In the genomic region with DNA sequence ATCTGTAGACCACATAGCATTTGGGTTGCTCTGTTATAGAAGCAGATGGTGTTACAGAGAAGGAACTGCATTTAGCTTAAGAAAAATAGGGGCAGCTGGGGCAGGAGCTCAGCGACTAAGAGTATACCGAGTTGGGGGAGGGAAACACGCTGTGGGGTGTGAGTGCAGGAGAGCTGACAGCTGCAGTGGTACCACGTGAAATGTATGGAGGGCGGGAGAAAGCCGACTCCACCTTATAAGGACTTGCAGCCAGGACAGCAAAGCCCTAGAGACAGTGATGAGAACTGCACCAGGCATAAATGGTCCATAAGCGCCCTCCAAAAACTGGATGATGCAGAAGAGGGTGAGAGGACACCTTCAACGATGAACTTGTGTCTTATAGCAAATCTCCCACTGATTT, we compare ENCODE assay signal across 8 cellular contexts.
DNase-seq lines count a peak whose midpoint lies in the region; ATAC-seq and TF ChIP-seq lines count a peak whose summit lies in the region.

No MANE protein-coding gene starts in this region.

- H3K9me3 ChIP-seq in gastroesophageal sphincter = no peaks in the 10 kb centered on the region

- H3K4me1 Mint-ChIP-seq in stimulated activated naive B cell treated with anti-CD40 and anti-IgM and Interleukin-4, amounts not matched to agents 10 μg/mL and 1 μg/mL and 100 μg/mL, for 72 hours = peaks cover 68 to 94% of the 10 kb centered on the region in 2 donors

- H3K27me3 ChIP-seq in gastroesophageal sphincter = no peaks in the 10 kb centered on the region

- peak overlapping the region; percentile 62 for H3K27ac Mint-ChIP-seq in stimulated activated naive B cell treated with anti-CD40 and anti-IgM and Interleukin-4, amounts not matched to agents 10 μg/mL and 1 μg/mL and 100 μg/mL, for 72 hours

- H3K4me1 ChIP-seq in gastroesophageal sphincter = peaks cover 24 to 97% (median 49%) of the 10 kb centered on the region in 3 donors

- H3K4me3 ChIP-seq in GM12864 (ENCODE audit: low read depth, low read length) (no peak overlapping the region), gastroesophageal sphincter (no peak overlapping the region)

- WGBS in gastroesophageal sphincter (ENCODE audit: low coverage in 1 of 2), 2 donors = 45 to 56% methylated on average over 8 of the region's 8 CpGs

- H3K27me3 Mint-ChIP-seq in stimulated activated naive B cell treated with anti-CD40 and anti-IgM and Interleukin-4, amounts not matched to agents 10 μg/mL and 1 μg/mL and 100 μg/mL, for 72 hours = no peaks in the 10 kb centered on the region

- ATAC-seq in GM21423 (IDR thresholded peaks at IDR 0.05; ENCODE audit: unreplicated experiment) (peak; percentile 78), HG03575 (IDR thresholded peaks at IDR 0.05; ENCODE audit: extremely low read depth, insufficient number of reproducible peaks, low FRiP score, unreplicated experiment) (peak; percentile 28), gastroesophageal sphincter (peak; percentile 55)
- ATAC-seq in stimulated activated naive B cell treated with anti-CD40 and anti-IgM and Interleukin-4, amounts not matched to agents 10 μg/mL and 1 μg/mL and 100 μg/mL, for 72 hours (replicated peaks) = peak; percentile 78 to 82

- no peak for TF ChIP-seq EP300 in gastroesophageal sphincter (IDR thresholded peaks at IDR 0.05)

- TF ChIP-seq CTCF in GM12864 (IDR thresholded peaks at IDR 0.05; ENCODE audit: low read depth, low read length, missing control alignments) (peak; percentile 72), gastroesophageal sphincter (IDR thresholded peaks at IDR 0.05) (peak in 2 of 4 experiments; percentile 36 to 46)

- H3K9me3 Mint-ChIP-seq in stimulated activated naive B cell treated with anti-CD40 and anti-IgM and Interleukin-4, amounts not matched to agents 10 μg/mL and 1 μg/mL and 100 μg/mL, for 72 hours = no peaks in the 10 kb centered on the region

- peak overlapping the region in 2 of 4 donors; percentile 14 to 53 for H3K27ac ChIP-seq in gastroesophageal sphincter

- no peak for TF ChIP-seq POLR2A in gastroesophageal sphincter (IDR thresholded peaks at IDR 0.05)

- no peaks in the 10 kb centered on the region for H3K36me3 ChIP-seq in gastroesophageal sphincter

- peak overlapping the region in 1 of 2 donors; percentile 54 for H3K4me3 Mint-ChIP-seq in stimulated activated naive B cell treated with anti-CD40 and anti-IgM and Interleukin-4, amounts not matched to agents 10 μg/mL and 1 μg/mL and 100 μg/mL, for 72 hours

- H3K36me3 Mint-ChIP-seq in stimulated activated naive B cell treated with anti-CD40 and anti-IgM and Interleukin-4, amounts not matched to agents 10 μg/mL and 1 μg/mL and 100 μg/mL, for 72 hours = no peaks in the 10 kb centered on the region

- DNase-seq in GM12864 (ENCODE audit: low read depth) (peak; percentile 58), SHP77 (lab: John Stamatoyannopoulos, UW) (peak; percentile 59 to 74), NCI-H2081 (lab: John Stamatoyannopoulos, UW) (no peak)
- peak; percentile 55 for DNase-seq in stimulated activated naive B cell treated with anti-CD40 and anti-IgM and Interleukin-4, amounts not matched to agents 10 μg/mL and 1 μg/mL and 100 μg/mL, for 72 hours
- no peak for DNase-seq in effector CD4-positive, alpha-beta T cell

Comparison
In these comparisons a context has a peak if more than half of its experiments do, and no peak if none do; other contexts are left out.
1. DNase-seq: peak in GM12864 (single experiment), SHP77 (2 of 2) and stimulated activated naive B cell treated with anti-CD40 and anti-IgM and Interleukin-4, amounts not matched to agents 10 μg/mL and 1 μg/mL and 100 μg/mL, for 72 hours (single experiment); none in NCI-H2081 (0 of 2) and effector CD4-positive, alpha-beta T cell (single experiment).
2. ATAC-seq: peak in every context shown above with its lines; median percentile 80 in stimulated activated naive B cell treated with anti-CD40 and anti-IgM and Interleukin-4, amounts not matched to agents 10 μg/mL and 1 μg/mL and 100 μg/mL, for 72 hours; 78 in GM21423; 55 in gastroesophageal sphincter; 28 in HG03575.